1 cellular context compared by ENCODE assay signal in the genomic region with DNA sequence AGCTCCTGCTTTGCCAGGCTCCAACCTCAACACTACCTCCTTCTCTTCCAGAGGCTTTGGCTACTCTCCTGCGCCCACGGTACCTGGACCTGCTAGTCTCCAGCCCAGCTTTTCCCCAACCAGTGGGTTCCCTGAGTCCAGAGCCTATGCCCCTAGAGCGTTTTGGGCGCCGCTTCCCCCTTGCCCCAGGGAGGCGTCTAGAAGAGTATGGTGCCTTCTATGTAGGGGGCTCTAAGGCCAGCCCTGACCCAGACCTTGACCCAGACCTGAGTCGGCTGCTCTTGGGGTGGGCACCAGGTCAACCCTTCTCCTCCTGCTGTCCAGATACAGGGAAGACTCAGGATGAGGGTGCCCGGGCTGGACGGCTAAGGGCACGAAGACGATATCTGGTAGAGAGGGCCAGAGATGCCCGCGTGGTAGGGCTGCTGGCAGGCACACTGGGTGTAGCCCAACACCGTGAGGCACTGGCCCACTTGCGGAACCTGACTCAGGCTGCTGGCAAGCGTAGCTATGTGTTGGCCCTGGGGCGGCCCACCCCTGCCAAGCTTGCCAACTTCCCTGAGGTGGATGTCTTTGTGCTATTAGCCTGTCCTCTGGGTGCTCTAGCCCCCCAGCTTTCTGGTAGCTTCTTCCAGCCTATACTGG.
TF ChIP-seq lines count a peak whose summit lies in the region.

No MANE protein-coding gene starts in this region.

TF ChIP-seq in K562, 482 proteins besides CTCF, POLR2A, EP300 and RAD21:
- TF ChIP-seq RBFOX2 (IDR thresholded peaks at IDR 0.05; ENCODE audit: low read depth, low read length) (0 out of 2 replicates have a peak, but pooled peaks have one; percentile 27), ZNF212 (CRISPR knock-in tag; IDR thresholded peaks at IDR 0.05) (no peak), ESRRB (CRISPR knock-in tag; IDR thresholded peaks at IDR 0.05; ENCODE audit: borderline replicate concordance) (no peak), BRCA1 (IDR thresholded peaks at IDR 0.05) (no peak), BRCA1 (CRISPR knock-in tag; IDR thresholded peaks at IDR 0.05) (0 out of 2 replicates have a peak, but pooled peaks have one; percentile 34)
- TF ChIP-seq, protein P1, sequence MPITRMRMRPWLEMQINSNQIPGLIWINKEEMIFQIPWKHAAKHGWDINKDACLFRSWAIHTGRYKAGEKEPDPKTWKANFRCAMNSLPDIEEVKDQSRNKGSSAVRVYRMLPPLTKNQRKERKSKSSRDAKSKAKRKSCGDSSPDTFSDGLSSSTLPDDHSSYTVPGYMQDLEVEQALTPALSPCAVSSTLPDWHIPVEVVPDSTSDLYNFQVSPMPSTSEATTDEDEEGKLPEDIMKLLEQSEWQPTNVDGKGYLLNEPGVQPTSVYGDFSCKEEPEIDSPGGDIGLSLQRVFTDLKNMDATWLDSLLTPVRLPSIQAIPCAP (CRISPR knock-in tag; IDR thresholded peaks at IDR 0.05; ENCODE audit: borderline replicate concordance): no peak
